Comparison of ENCODE assay signal across 25 cellular contexts in the genomic region with DNA sequence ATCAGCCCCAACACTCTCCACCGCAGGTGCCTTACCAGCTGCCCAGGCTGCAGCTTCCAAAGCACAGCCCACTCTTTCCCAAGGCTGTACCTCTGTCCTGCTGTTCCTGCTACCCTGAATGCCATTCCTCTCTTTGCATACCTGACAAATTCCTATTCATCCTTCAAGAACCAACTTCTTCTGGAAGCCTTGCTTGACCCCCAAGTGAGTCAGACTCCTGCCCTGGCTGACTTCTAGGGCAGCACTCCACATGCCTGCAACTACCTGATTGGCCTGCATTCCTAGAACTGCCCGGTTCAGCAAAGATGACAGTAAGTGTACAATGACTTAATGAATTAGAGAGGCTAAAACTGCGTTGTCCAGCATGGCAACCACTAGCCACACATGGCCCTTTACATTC. TPM values are rescaled to one million over a fixed set of nuclear protein-coding genes. Genes with fewer than 3 reads are reported as not detected.
DNase-seq lines count a peak whose midpoint lies in the region; ATAC-seq, FAIRE-seq and TF ChIP-seq lines count a peak whose summit lies in the region.
"Had no signal": no experiment of that assay in that cellular context is flagged by ENCODE, and none has a peak within 500 bp of the region (broad histone marks: within the 10 kb centered on the region; RNA-seq: fewer than 3 reads in every experiment).

No MANE protein-coding gene starts in this region.

- H3K4ac ChIP-seq in trophoblast cell (ENCODE audit: low read depth, low read length) = no peak overlapping the region

- no peaks in the 10 kb centered on the region for H3K79me1 ChIP-seq in trophoblast cell (ENCODE audit: low read length)

- FAIRE-seq in bronchial epithelial cell (lab: Jason Lieb, UNC) = peak; percentile 77
- FAIRE-seq: A549, GM19239, HepG2 had no signal

- no peak overlapping the region for H3K27ac ChIP-seq in foreskin keratinocyte
- no peak overlapping the region for H3K27ac ChIP-seq in trophoblast cell (ENCODE audit: low read depth, low read length)
- H3K27ac ChIP-seq: A549, BLaER1, Peyer's patch had no signal

- H3K27me3 ChIP-seq in bronchial epithelial cell (ENCODE audit: control insufficient read depth, insufficient read depth, low read length) (no peaks in the 10 kb centered on the region), foreskin keratinocyte (peaks cover 15% of the 10 kb centered on the region), trophoblast cell (ENCODE audit: insufficient read depth, low read length) (peaks cover 7% of the 10 kb centered on the region)
- H3K27me3 ChIP-seq: BLaER1, Peyer's patch had no signal

- no peak overlapping the region for H3K4me3 Mint-ChIP-seq in stimulated activated effector memory CD8-positive, alpha-beta T cell treated with anti-CD3 and anti-CD28 coated beads, Interleukin-12 subunit alpha, Interleukin-12 subunit beta, amount 100 ng/mL, for 72 hours
- H3K4me3 Mint-ChIP-seq: CD8-positive, alpha-beta T cell; GM23338 had no signal

- no peak overlapping the region for H3K23ac ChIP-seq in trophoblast cell (ENCODE audit: low read length)

- H3K36me3 ChIP-seq in bronchial epithelial cell (ENCODE audit: control insufficient read depth, insufficient read depth, low read length) = no peaks in the 10 kb centered on the region
- no peaks in the 10 kb centered on the region for H3K36me3 ChIP-seq in trophoblast cell (ENCODE audit: control insufficient read depth in 1 of 2, insufficient read depth in 2 of 2, low read length in 2 of 2)
- H3K36me3 ChIP-seq: BLaER1, Peyer's patch had no signal

- H2BK12ac ChIP-seq in trophoblast cell (ENCODE audit: low read length) = no peak overlapping the region

- no peak overlapping the region for H3K4me2 ChIP-seq in trophoblast cell (ENCODE audit: low read length)
- H3K4me2 ChIP-seq: A549, GM23338 had no signal

- no CpG with 5 or more reads among the region's 3 CpGs for WGBS in trophoblast cell (ENCODE audit: extremely low coverage, insufficient coverage, insufficient read length)

- H3K9me3 ChIP-seq in trophoblast cell (ENCODE audit: insufficient read depth, low read depth, low read length) = peaks cover 1% of the 10 kb centered on the region
- H3K9me3 ChIP-seq: A549, BLaER1, Peyer's patch had no signal

- no peak overlapping the region for H2BK5ac ChIP-seq in trophoblast cell (ENCODE audit: low read depth, low read length, poor library complexity)

- no peak for TF ChIP-seq CTCF in bronchial epithelial cell (IDR thresholded peaks at IDR 0.05; ENCODE audit: insufficient read depth, low read length, severe bottlenecking)
- TF ChIP-seq CTCF in foreskin keratinocyte (conservative IDR thresholded peaks at IDR 0.05) = no peak

- H2AK5ac ChIP-seq in trophoblast cell (ENCODE audit: low read length) = no peak overlapping the region

- no peak overlapping the region for H4K12ac ChIP-seq in trophoblast cell (ENCODE audit: low read depth, low read length)

- H3K9me3 Mint-ChIP-seq in stimulated activated effector memory CD8-positive, alpha-beta T cell treated with anti-CD3 and anti-CD28 coated beads, Interleukin-12 subunit alpha, Interleukin-12 subunit beta, amount 100 ng/mL, for 72 hours = no peaks in the 10 kb centered on the region
- H3K9me3 Mint-ChIP-seq: CD8-positive, alpha-beta T cell had no signal

- peaks cover 6% of the 10 kb centered on the region for H3K4me1 Mint-ChIP-seq in stimulated activated effector memory CD8-positive, alpha-beta T cell treated with anti-CD3 and anti-CD28 coated beads, Interleukin-12 subunit alpha, Interleukin-12 subunit beta, amount 100 ng/mL, for 72 hours

- H2AFZ ChIP-seq in trophoblast cell (ENCODE audit: insufficient read depth, low read length, poor library complexity) = no peak overlapping the region
- H2AFZ ChIP-seq: GM23338 had no signal

- no peak overlapping the region for H2BK120ac ChIP-seq in trophoblast cell (ENCODE audit: insufficient read depth, low read length, poor library complexity)

- H3K18ac ChIP-seq in trophoblast cell (ENCODE audit: low read length) = no peak overlapping the region

- no peaks in the 10 kb centered on the region for H3K4me1 ChIP-seq in foreskin keratinocyte
- peaks cover 0 to 5% of the 10 kb centered on the region in 2 experiments for H3K4me1 ChIP-seq in trophoblast cell (ENCODE audit: control insufficient read depth in 1 of 2, insufficient read depth in 2 of 2, low read length in 2 of 2)
- H3K4me1 ChIP-seq: A549, Peyer's patch had no signal

- H3K4me3 ChIP-seq in bronchial epithelial cell (ENCODE audit: low read depth, low read length) (no peak overlapping the region), trophoblast cell (ENCODE audit: low read depth, low read length) (no peak overlapping the region)
- H3K4me3 ChIP-seq: A549, BLaER1, GM23338, Peyer's patch had no signal

- DNase-seq in HT1080 (ENCODE audit: low read depth) (peak; percentile 26), bronchial epithelial cell (ENCODE audit: low read depth) (peak; percentile 77), foreskin keratinocyte (peak in 1 of 2 donors; percentile 67), trophoblast cell (peak; percentile 80), left lobe of liver (ENCODE audit: low spot score) (no peak), SKM-1 (lab: John Stamatoyannopoulos, UW; ENCODE audit: unreplicated experiment) (no peak)
- DNase-seq in stimulated activated effector memory CD8-positive, alpha-beta T cell treated with anti-CD3 and anti-CD28 coated beads, Interleukin-12 subunit alpha, Interleukin-12 subunit beta, amount 100 ng/mL, for 72 hours (ENCODE audit: low spot score in 2 of 2) = no peak
- DNase-seq: Calu3; CD8-positive, alpha-beta T cell; GF-D8; KG1; NCI-H1105 treated with DMSO at 0.1 percent for 48 hours; NCI-H1694; NCI-H2081 treated with DMSO at 0.1 percent for 48 hours; NCI-H510A; NCI-H748 treated with DMSO at 0.1 percent for 48 hours; NK-92 treated with Interleukin-12 subunit alpha and Interleukin-12 subunit beta, amount 100 ng/mL, for 24 hours; Peyer's patch; SHP77 had no signal

- no peak overlapping the region for H3K27ac Mint-ChIP-seq in stimulated activated effector memory CD8-positive, alpha-beta T cell treated with anti-CD3 and anti-CD28 coated beads, Interleukin-12 subunit alpha, Interleukin-12 subunit beta, amount 100 ng/mL, for 72 hours
- H3K27ac Mint-ChIP-seq: CD8-positive, alpha-beta T cell; GM23338 had no signal

- no peaks in the 10 kb centered on the region for H3K36me3 Mint-ChIP-seq in stimulated activated effector memory CD8-positive, alpha-beta T cell treated with anti-CD3 and anti-CD28 coated beads, Interleukin-12 subunit alpha, Interleukin-12 subunit beta, amount 100 ng/mL, for 72 hours
- H3K36me3 Mint-ChIP-seq: CD8-positive, alpha-beta T cell had no signal

- H3K79me2 ChIP-seq in trophoblast cell (ENCODE audit: control insufficient read depth, insufficient read depth, low read length, poor library complexity) = no peaks in the 10 kb centered on the region

- H4K91ac ChIP-seq in trophoblast cell (ENCODE audit: low read depth, low read length) = no peak overlapping the region

- no peak overlapping the region for H3K14ac ChIP-seq in trophoblast cell (ENCODE audit: low read length)

- peak; percentile 24 for ATAC-seq in foreskin keratinocyte
- ATAC-seq in GM21825 (IDR thresholded peaks at IDR 0.05; ENCODE audit: unreplicated experiment) = no peak
- no peak for ATAC-seq in left lobe of liver
- no peak for ATAC-seq in stimulated activated effector memory CD8-positive, alpha-beta T cell treated with anti-CD3 and anti-CD28 coated beads, Interleukin-12 subunit alpha, Interleukin-12 subunit beta, amount 100 ng/mL, for 72 hours
- ATAC-seq: A549; CD8-positive, alpha-beta T cell; GM23338; HepG2 had no signal

- H4K8ac ChIP-seq in trophoblast cell (ENCODE audit: low read depth, low read length) = no peak overlapping the region

- no peak overlapping the region for H3K9ac ChIP-seq in trophoblast cell (ENCODE audit: low read length)
- H3K9ac ChIP-seq: BLaER1 had no signal

RNA-seq across cellular contexts. Expression of a gene that starts 20.8 kb away (rescaled TPM):
- total RNA-seq in HT1080 (2014; rRNA removed; shearing (Covaris generic)) = not detected in 2 replicates
- not detected in 2 replicates for polyA plus RNA-seq in HT1080 (2015; cell fraction: cytosol; rRNA removed)
- polyA plus RNA-seq in HT1080 (2015; cell fraction: nucleus; rRNA removed) = not detected in 2 replicates
- total RNA-seq in bronchial epithelial cell (0.26 and 1.9 TPM in 2 replicates), foreskin keratinocyte (0.46 and 0.65 TPM in 2 replicates), left lobe of liver (1.3 TPM)
- 0.66 and 0.85 TPM in 2 replicates for polyA plus RNA-seq in foreskin keratinocyte
- polyA plus RNA-seq in trophoblast cell (2013) = not detected in 2 replicates
- total RNA-seq: CD8-positive, alpha-beta T cell; GM23338 had no signal
- polyA plus RNA-seq: GM23338 had no signal

RNA-seq across cellular contexts. Expression of a gene that starts 21.4 kb away (rescaled TPM):
- total RNA-seq in HT1080 (2014; rRNA removed; shearing (Covaris generic)) = 0.03 and 0.10 TPM in 2 replicates
- polyA plus RNA-seq in HT1080 (2015; cell fraction: cytosol; rRNA removed) = 0.09 and 0.15 TPM in 2 replicates
- 0.07 TPM in 1 of 2 replicates, not detected in the other for polyA plus RNA-seq in HT1080 (2015; cell fraction: nucleus; rRNA removed)
- total RNA-seq in bronchial epithelial cell (under 0.01 TPM in 1 of 2 replicates, not detected in the other), foreskin keratinocyte (not detected in 2 replicates), left lobe of liver (1.9 TPM)
- not detected in 2 replicates for polyA plus RNA-seq in foreskin keratinocyte
- polyA plus RNA-seq in trophoblast cell (2013) = 0.01 TPM in 1 of 2 replicates, not detected in the other
- total RNA-seq: Calu3; CD8-positive, alpha-beta T cell; GM23338; HepG2 had no signal
- polyA plus RNA-seq: A549, GM23338 had no signal

Comparison
In these comparisons a context has a peak if more than half of its experiments do, and no peak if none do; other contexts are left out.
1. DNase-seq: peak in HT1080 (single experiment), bronchial epithelial cell (single experiment) and trophoblast cell (2 of 2); none in left lobe of liver (single experiment), SKM-1 (single experiment) and stimulated activated effector memory CD8-positive, alpha-beta T cell treated with anti-CD3 and anti-CD28 coated beads, Interleukin-12 subunit alpha, Interleukin-12 subunit beta, amount 100 ng/mL, for 72 hours (0 of 2).